Comparison of ENCODE assay signal across 17 cellular contexts in the genomic region with DNA sequence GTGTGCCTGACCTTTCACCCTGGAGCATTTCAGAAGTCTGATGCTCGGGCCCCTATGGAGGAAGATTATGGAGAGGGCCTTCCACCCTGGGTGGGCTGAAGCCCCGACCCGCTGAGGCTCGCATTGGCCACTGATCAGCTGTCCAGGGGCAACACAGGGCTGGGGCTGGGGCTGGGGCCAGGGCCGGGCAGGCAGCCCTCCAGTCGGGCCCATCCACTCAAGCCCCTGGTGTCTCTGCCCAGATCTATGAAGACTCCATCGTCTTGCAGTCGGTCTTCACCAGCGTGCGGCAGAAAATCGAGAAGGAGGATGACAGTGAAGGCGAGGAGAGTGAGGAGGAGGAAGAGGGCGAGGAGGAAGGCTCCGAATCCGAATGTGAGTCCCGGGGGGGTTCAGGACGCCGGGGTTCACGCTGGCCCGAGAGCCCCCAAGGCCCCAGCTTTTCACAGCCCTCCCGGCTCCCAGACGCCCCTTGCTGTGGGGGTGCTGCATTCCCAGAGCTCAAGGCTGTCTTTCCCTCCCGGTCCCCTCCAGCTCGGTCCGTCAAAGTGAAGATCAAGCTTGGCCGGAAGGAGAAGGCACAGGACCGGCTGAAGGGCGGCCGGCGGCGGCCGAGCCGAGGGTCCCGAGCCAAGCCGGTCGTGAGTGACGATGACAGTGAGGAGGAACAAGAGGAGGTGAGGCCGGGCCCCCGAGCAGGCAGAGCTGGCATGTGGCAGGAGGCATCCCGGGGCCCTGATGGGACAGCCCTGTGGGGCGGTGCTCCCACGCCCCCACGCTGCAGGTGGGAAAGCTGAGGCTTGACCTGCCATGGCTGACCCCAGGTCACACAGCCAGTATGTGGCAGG. TPM values are rescaled to one million over a fixed set of nuclear protein-coding genes. Genes with fewer than 3 reads are reported as not detected.
DNase-seq lines count a peak whose midpoint lies in the region; ATAC-seq, FAIRE-seq and TF ChIP-seq lines count a peak whose summit lies in the region.
"Had no signal": no experiment of that assay in that cellular context is flagged by ENCODE, and none has a peak within 500 bp of the region (broad histone marks: within the 10 kb centered on the region; RNA-seq: fewer than 3 reads in every experiment).

No MANE protein-coding gene starts in this region.

- CTCF ChIA-PET in HepG2 (lab: Yijun Ruan, JAX; ENCODE audit: low intra/inter-chr PET ratio, low total read pairs) = no interaction called here

- H3K4me3 ChIP-seq in HepG2 (replicated peaks in 1 of 3; ENCODE audit: insufficient read depth in 1 of 3, low read depth in 2 of 3, low read length in 3 of 3) (no peak overlapping the region), sigmoid colon (no peak overlapping the region)

- no TSS peak for BruUV-seq in HepG2 (replicated peaks; lab: Mats Ljungman, UMichigan)

- H3K27me3 ChIP-seq in HepG2 (ENCODE audit: control insufficient read depth in 1 of 2, insufficient read depth in 2 of 2, low read length in 2 of 2) (no peaks in the 10 kb centered on the region), sigmoid colon (no peaks in the 10 kb centered on the region)

- no peaks in the 10 kb centered on the region for H4K20me1 ChIP-seq in HepG2 (ENCODE audit: insufficient read depth, low read length)

- H3K27me3 Mint-ChIP-seq in HFFc6 (ENCODE audit: insufficient read depth) (peaks cover 4% of the 10 kb centered on the region), endothelial cell (ENCODE audit: unreplicated experiment) (peaks cover 3% of the 10 kb centered on the region)

- POLR2A ChIA-PET in HepG2 (lab: Yijun Ruan, JAX) = no interaction called here

- TF ChIP-seq EP300 in HepG2 (IDR thresholded peaks at IDR 0.05; ENCODE audit: low read depth in 2 of 2, low read length in 2 of 2) = no peak
- TF ChIP-seq EP300 in HepG2 (CRISPR knock-in tag; IDR thresholded peaks at IDR 0.05; ENCODE audit: borderline replicate concordance) = no peak
- no peak for TF ChIP-seq EP300 in sigmoid colon (IDR thresholded peaks at IDR 0.05)

- H3K4me3 Mint-ChIP-seq in HFFc6 = no peak overlapping the region
- H3K4me3 Mint-ChIP-seq in endothelial cell (ENCODE audit: unreplicated experiment) = peak overlapping the region; percentile 73
- H3K4me3 Mint-ChIP-seq: CD14-positive monocyte; CD8-positive, alpha-beta T cell; IgD-negative memory B cell had no signal

- in situ Hi-C loops in HepG2 (cut with HindIII; ENCODE audit: extremely low pct_ligation_motif_present, low pct_unique_long_range_greater_than_20kb) = no loop called here

- H3K9me3 Mint-ChIP-seq in HFFc6 = no peaks in the 10 kb centered on the region
- H3K9me3 Mint-ChIP-seq in endothelial cell (ENCODE audit: unreplicated experiment) = no peaks in the 10 kb centered on the region
- H3K9me3 Mint-ChIP-seq: CD14-positive monocyte; CD8-positive, alpha-beta T cell; IgD-negative memory B cell had no signal

- H3K36me3 Mint-ChIP-seq in HFFc6 (ENCODE audit: low read depth) (peaks cover 15% of the 10 kb centered on the region), endothelial cell (ENCODE audit: low read depth, unreplicated experiment) (peaks cover 36% of the 10 kb centered on the region)

- 96% methylated on average over 39 of the region's 43 CpGs for WGBS in HepG2 (ENCODE audit: low lambda C conversion rate)
- WGBS in sigmoid colon, 2 donors = 97% methylated on average over 43 of the region's 43 CpGs

- H3K79me2 ChIP-seq in HepG2 (ENCODE audit: insufficient read depth, low read length) = no peaks in the 10 kb centered on the region

- H3K4me2 ChIP-seq in HepG2 (ENCODE audit: low read depth, low read length) = no peak overlapping the region
- H3K4me2 ChIP-seq: KMS-11 had no signal

- FAIRE-seq in HepG2 (lab: Jason Lieb, UNC) = no peak
- FAIRE-seq: D721Med had no signal

- H3K4me1 ChIP-seq in HepG2 (ENCODE audit: insufficient read depth, low read length) = peaks cover 16% of the 10 kb centered on the region
- H3K4me1 ChIP-seq in sigmoid colon = peaks cover 0 to 30% (median 16%) of the 10 kb centered on the region in 4 donors

- DNase-seq in HFFc6 (no peak), endothelial cell (ENCODE audit: low spot score) (no peak), HepG2 (ENCODE audit: low spot score) (no peak), sigmoid colon (no peak), DMS79 treated with DMSO at 0.1 percent for 48 hours (lab: John Stamatoyannopoulos, UW) (no peak), midbrain (lab: John Stamatoyannopoulos, UW) (no peak)
- DNase-seq: CD8-positive, alpha-beta T cell; COR-L47; DMS153; DND-41; GF-D8 had no signal

- TF ChIP-seq POLR2A in HepG2 (IDR thresholded peaks at IDR 0.05; ENCODE audit: insufficient read depth in 1 of 2, low read depth in 2 of 2, low read length in 2 of 2) (no peak), sigmoid colon (IDR thresholded peaks at IDR 0.05) (no peak)

- H3K36me3 ChIP-seq in HepG2 (replicated peaks in 1 of 2; ENCODE audit: control insufficient read depth in 1 of 2, insufficient read depth in 2 of 2, low read length in 2 of 2) (peaks cover 9 to 18% of the 10 kb centered on the region in 2 experiments; a peak in 3 of 5 replicates), sigmoid colon (peaks cover 0 to 31% (median 7%) of the 10 kb centered on the region in 4 donors)

- intact Hi-C loops in HepG2 (cut with micrococcal nuclease; ENCODE audit: unreplicated experiment) (no loop called here), sigmoid colon (cut with DNase I) (no loop called here)

- H3K9me3 ChIP-seq in HepG2 (ENCODE audit: low read length) (no peaks in the 10 kb centered on the region), sigmoid colon (no peaks in the 10 kb centered on the region)

- H3K27ac ChIP-seq in HepG2 (ENCODE audit: extremely low read length, insufficient read depth, low read length) = no peak overlapping the region
- peak overlapping the region in 3 of 4 donors; percentile 81 to 87 (median 84) for H3K27ac ChIP-seq in sigmoid colon
- H3K27ac ChIP-seq: KMS-11 had no signal

- no peak overlapping the region for H2AFZ ChIP-seq in HepG2 (ENCODE audit: low read length)

- H3K9ac ChIP-seq in HepG2 (ENCODE audit: insufficient read depth, low read depth, low read length) = no peak overlapping the region
- H3K9ac ChIP-seq: KMS-11 had no signal

- H3K4me1 Mint-ChIP-seq in HFFc6 (ENCODE audit: low read depth) (peaks cover 6% of the 10 kb centered on the region; the same call in 1 of the 2 replicates), endothelial cell (ENCODE audit: unreplicated experiment) (no peaks in the 10 kb centered on the region)

- no peak for TF ChIP-seq RAD21 in HepG2 (CRISPR knock-in tag; IDR thresholded peaks at IDR 0.05)

- ATAC-seq in HepG2 (no peak), HG03457 (IDR thresholded peaks at IDR 0.05; ENCODE audit: unreplicated experiment) (no peak), GM21423 (IDR thresholded peaks at IDR 0.05; ENCODE audit: unreplicated experiment) (no peak)
- ATAC-seq: CD8-positive, alpha-beta T cell had no signal

- H3K27ac Mint-ChIP-seq in HFFc6 (peak overlapping the region; percentile 47), endothelial cell (ENCODE audit: unreplicated experiment) (peak overlapping the region; percentile 52)
- H3K27ac Mint-ChIP-seq: CD8-positive, alpha-beta T cell had no signal

- TF ChIP-seq CTCF in HFFc6 (IDR thresholded peaks at IDR 0.05) = no peak
- TF ChIP-seq CTCF in endothelial cell (IDR thresholded peaks at IDR 0.05; ENCODE audit: unreplicated experiment) = no peak
- TF ChIP-seq CTCF in HepG2 (CRISPR knock-in tag; IDR thresholded peaks at IDR 0.05) = no peak
- no peak for TF ChIP-seq CTCF in sigmoid colon (IDR thresholded peaks at IDR 0.05)

TF ChIP-seq in HepG2, 621 proteins besides CTCF, POLR2A, EP300 and RAD21:
- peak; percentile 45 for TF ChIP-seq ZNF629 (CRISPR knock-in tag; conservative IDR thresholded peaks at IDR 0.05)
- TF ChIP-seq AGO2 (optimal IDR thresholded peaks at IDR 0.05; ENCODE audit: low read depth, low read length) = peak; percentile 80
- TF ChIP-seq KLF15 (CRISPR knock-in tag; IDR thresholded peaks at IDR 0.05; ENCODE audit: borderline replicate concordance) = no peak
- no peak for TF ChIP-seq ZFP62 (CRISPR knock-in tag; IDR thresholded peaks at IDR 0.05)

RNA-seq across cellular contexts. Expression of a gene that starts 29.5 kb away (rescaled TPM):
- total RNA-seq in HFFc6 (2021; fragmentation: NEBNext Ultra II Directional; extraction: Animal tissue kit (Norgen Biotek cat#: 25700)) = 10 to 100 TPM; 22.8 to 34.3 (median 28.0) TPM
- total RNA-seq in endothelial cell (ENCODE audit: unreplicated experiment) (158 TPM), HepG2 (2016; rRNA removed; fragmentation: Illumina TruSeq; extraction: Trizol) (24.0 and 51.6 TPM in 2 replicates), sigmoid colon (100 to 1,000 TPM in 1 of 4 donors, 10 to 100 TPM in 1, 1 to 10 TPM in 2; 7.1 to 139 (median 15.0) TPM)
- 18.8 and 19.8 TPM in 2 replicates for total RNA-seq in HepG2 (2016; cell fraction: cytosol; rRNA removed; fragmentation: Illumina TruSeq; extraction: Trizol; ENCODE audit: low read depth)
- total RNA-seq in HepG2 (2016; cell fraction: insoluble cytoplasmic fraction; rRNA removed; fragmentation: Illumina TruSeq; extraction: Trizol) = 20.6 and 54.1 TPM in 2 replicates
- total RNA-seq in HepG2 (2016; cell fraction: membrane; rRNA removed; fragmentation: Illumina TruSeq; extraction: Trizol) = 25.2 and 30.7 TPM in 2 replicates
- 55.9 and 71.2 TPM in 2 replicates for total RNA-seq in HepG2 (2016; cell fraction: nucleus; rRNA removed; fragmentation: Illumina TruSeq; extraction: Trizol)
- polyA plus RNA-seq in HepG2 (2011; rRNA removed) (92.5 and 135 TPM in 2 replicates), sigmoid colon (10 to 100 TPM; 20.4 to 76.0 (median 20.6) TPM)
- polyA plus RNA-seq in HepG2 (2011; cell fraction: cytosol; rRNA removed) = 45.7 and 58.8 TPM in 2 replicates
- polyA plus RNA-seq in HepG2 (2011; cell fraction: nucleus; rRNA removed) = 95.8 and 112 TPM in 2 replicates
- 45.0 and 107 TPM in 2 replicates for polyA plus RNA-seq in HepG2 (2012)
- 3.2 and 4.4 TPM in 2 replicates for polyA plus RNA-seq in HepG2 (2016; cell fraction: cytosol; fragmentation: Illumina TruSeq; extraction: Trizol; ENCODE audit: low read depth)
- 11.3 and 19.1 TPM in 2 replicates for polyA plus RNA-seq in HepG2 (2016; cell fraction: insoluble cytoplasmic fraction; fragmentation: Illumina TruSeq; extraction: Trizol; ENCODE audit: low read depth)
- polyA plus RNA-seq in HepG2 (2016; cell fraction: membrane; fragmentation: Illumina TruSeq; extraction: Trizol; ENCODE audit: low read depth) = 6.6 and 7.9 TPM in 2 replicates
- 79.1 and 81.9 TPM in 2 replicates for polyA plus RNA-seq in HepG2 (2016; cell fraction: nucleus; fragmentation: Illumina TruSeq; extraction: Trizol; ENCODE audit: insufficient read depth, low read depth)
- polyA minus RNA-seq in HepG2 (2011; rRNA and poly(A)+ RNA removed; ENCODE audit: low replicate concordance) = 183 and 246 TPM in 2 replicates
- polyA minus RNA-seq in HepG2 (2011; cell fraction: cytosol; rRNA and poly(A)+ RNA removed) = 98.4 and 116 TPM in 2 replicates
- polyA minus RNA-seq in HepG2 (2011; cell fraction: nucleus; rRNA and poly(A)+ RNA removed) = 110 and 155 TPM in 2 replicates
